In genomic region chr14:27075503-27075902, GRCh38 we compare ENCODE assay signal across 27 cellular contexts.
"Had no signal": no experiment of that assay in that cellular context is flagged by ENCODE, and none has a peak within 500 bp of the region (broad histone marks: within the 10 kb centered on the region; RNA-seq: fewer than 3 reads in every experiment).

No MANE protein-coding gene starts in this region.

- FAIRE-seq: colon, endothelial cell of umbilical vein, frontal cortex had no signal

- DNase-seq: colonic mucosa; cortex of kidney; dermis blood vessel endothelial cell; dorsolateral prefrontal cortex; effector CD4-positive, alpha-beta T cell; effector CD8-positive, alpha-beta T cell; effector memory CD4-positive, alpha-beta T cell; effector memory CD8-positive, alpha-beta T cell; endodermal cell; erythroblast; esophagus squamous epithelium; foreskin fibroblast; foreskin melanocyte; gastrocnemius medialis; glutamatergic neuron; head of caudate nucleus; heart left ventricle; heart right ventricle had no signal

- H3K27ac ChIP-seq: colonic mucosa, coronary artery, dorsolateral prefrontal cortex, epithelial cell of prostate, esophagus muscularis mucosa, esophagus squamous epithelium, foreskin keratinocyte, gastrocnemius medialis, gastroesophageal sphincter, heart left ventricle, heart right ventricle had no signal

- H3K4me1 ChIP-seq: colonic mucosa, esophagus muscularis mucosa, esophagus squamous epithelium, foreskin keratinocyte, gastrocnemius medialis, gastroesophageal sphincter, heart left ventricle had no signal

- ATAC-seq: effector memory CD8-positive, alpha-beta T cell; esophagus mucosa; gastrocnemius medialis; gastroesophageal sphincter; heart left ventricle; heart right ventricle had no signal

- H3K9me3 ChIP-seq: colonic mucosa, esophagus muscularis mucosa, esophagus squamous epithelium, gastrocnemius medialis, gastroesophageal sphincter, heart left ventricle, heart right ventricle had no signal

- H3K36me3 ChIP-seq: colonic mucosa, esophagus muscularis mucosa, esophagus squamous epithelium, gastrocnemius medialis, gastroesophageal sphincter, heart left ventricle, heart right ventricle had no signal

- H3K27me3 ChIP-seq: colonic mucosa, dorsolateral prefrontal cortex, esophagus muscularis mucosa, esophagus squamous epithelium, foreskin keratinocyte, gastrocnemius medialis, gastroesophageal sphincter, heart left ventricle, heart right ventricle had no signal

- H3K4me3 ChIP-seq: colonic mucosa, coronary artery, dorsolateral prefrontal cortex, esophagus muscularis mucosa, esophagus squamous epithelium, gastrocnemius medialis, gastroesophageal sphincter, heart left ventricle, heart right ventricle had no signal
